In the genomic region with DNA sequence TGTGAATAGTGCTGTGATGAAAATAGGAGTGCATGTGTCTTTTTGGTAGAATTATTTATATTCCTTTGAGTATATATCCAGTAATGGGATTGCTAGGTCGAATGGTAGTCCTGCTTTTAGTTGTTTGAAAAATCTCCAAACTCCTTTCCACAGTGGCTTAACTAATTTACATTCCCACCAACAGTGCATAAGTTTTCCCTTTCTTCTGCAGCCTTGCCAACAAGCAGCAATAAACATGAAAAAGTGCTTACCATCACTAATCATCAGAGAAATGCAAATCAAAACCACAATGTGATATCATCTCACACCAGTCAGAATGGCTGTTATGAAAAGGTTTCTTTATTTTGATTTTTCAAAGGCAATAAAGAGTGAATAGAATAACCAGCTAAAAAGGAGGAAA, we compare ENCODE assay signal across 17 cellular contexts.
A peak's percentile ranks its signal among the peaks of the same experiment; 100 is the strongest.
DNase-seq lines count a peak whose midpoint lies in the region; ATAC-seq, FAIRE-seq and TF ChIP-seq lines count a peak whose summit lies in the region.
"Had no signal": no experiment of that assay in that cellular context is flagged by ENCODE, and none has a peak within 500 bp of the region (broad histone marks: within the 10 kb centered on the region; RNA-seq: fewer than 3 reads in every experiment).

No MANE protein-coding gene starts in this region.

- peaks cover 17% of the 10 kb centered on the region for H3K9me3 Mint-ChIP-seq in CD4-positive, alpha-beta T cell

- H3K27ac ChIP-seq in SJCRH30 = 0 out of 2 replicates have a peak overlapping the region, but pooled peaks have one; percentile 15
- H3K27ac ChIP-seq in CD4-positive, alpha-beta T cell (ENCODE audit: low read depth, low read length) = no peak overlapping the region
- H3K27ac ChIP-seq: BLaER1 treated with 17β-estradiol and CSF1 and Interleukin-3, amounts not matched to agents 10 nM and 100 nM had no signal

- no peaks in the 10 kb centered on the region for H3K36me3 Mint-ChIP-seq in CD4-positive, alpha-beta T cell (ENCODE audit: low read depth)
- H3K36me3 Mint-ChIP-seq: CD4-positive, CD25-positive, alpha-beta regulatory T cell had no signal

- H3K4me3 ChIP-seq in SJCRH30 = no peak overlapping the region
- no peak overlapping the region for H3K4me3 ChIP-seq in astrocyte of the spinal cord (ENCODE audit: low read depth, low read length)
- H3K4me3 ChIP-seq: BLaER1 treated with 17β-estradiol and CSF1 and Interleukin-3, amounts not matched to agents 10 nM and 100 nM; GM23338 had no signal

- no peaks in the 10 kb centered on the region for H3K9me3 ChIP-seq in SJCRH30 (replicated peaks)
- peaks cover 9% of the 10 kb centered on the region for H3K9me3 ChIP-seq in CD4-positive, alpha-beta T cell (ENCODE audit: control insufficient read depth, low read length)

- no peaks in the 10 kb centered on the region for H3K4me1 ChIP-seq in SJCRH30
- H3K4me1 ChIP-seq: BLaER1 treated with 17β-estradiol and CSF1 and Interleukin-3, amounts not matched to agents 10 nM and 100 nM had no signal

- H3K4me1 Mint-ChIP-seq in CD4-positive, alpha-beta T cell (ENCODE audit: low read depth) = no peaks in the 10 kb centered on the region
- H3K4me1 Mint-ChIP-seq: CD4-positive, CD25-positive, alpha-beta regulatory T cell; GM23338 had no signal

- FAIRE-seq in frontal cortex (lab: Jason Lieb, UNC) = peak; percentile 34
- FAIRE-seq: GM12891 had no signal

- H3K4me3 Mint-ChIP-seq in CD4-positive, alpha-beta T cell = no peak overlapping the region
- H3K4me3 Mint-ChIP-seq: GM23338 had no signal

- POLR2A ChIA-PET in CD4-positive, alpha-beta T cell (lab: Charles Lee) = no interaction called here

- no peak for ATAC-seq in left lobe of liver
- ATAC-seq in CD4-positive, alpha-beta T cell (ENCODE audit: poor library complexity) = no peak
- ATAC-seq: GM23338 had no signal

- no peaks in the 10 kb centered on the region for H3K27me3 ChIP-seq in SJCRH30
- no peaks in the 10 kb centered on the region for H3K27me3 ChIP-seq in CD4-positive, alpha-beta T cell (ENCODE audit: control insufficient read depth, insufficient read depth, low read length)
- H3K27me3 ChIP-seq: BLaER1 treated with 17β-estradiol and CSF1 and Interleukin-3, amounts not matched to agents 10 nM and 100 nM had no signal

- TF ChIP-seq CTCF in astrocyte of the spinal cord (IDR thresholded peaks at IDR 0.05; ENCODE audit: low read depth, low read length) = no peak
- no peak for TF ChIP-seq CTCF in CD4-positive, alpha-beta T cell (IDR thresholded peaks at IDR 0.05)

- H3K36me3 ChIP-seq in SJCRH30 = no peaks in the 10 kb centered on the region
- H3K36me3 ChIP-seq: BLaER1 treated with 17β-estradiol and CSF1 and Interleukin-3, amounts not matched to agents 10 nM and 100 nM had no signal

- in situ Hi-C loops in astrocyte of the spinal cord (cut with HindIII; ENCODE audit: low sequenced_read_pairs) = no loop called here

- no peak overlapping the region for H3K27ac Mint-ChIP-seq in CD4-positive, alpha-beta T cell
- H3K27ac Mint-ChIP-seq: CD4-positive, CD25-positive, alpha-beta regulatory T cell; GM23338 had no signal

- CTCF ChIA-PET in CD4-positive, alpha-beta T cell (lab: Charles Lee) = no interaction called here

- peak; percentile 50 for DNase-seq in EH (ENCODE audit: low read depth)
- DNase-seq in SJCRH30 = peak in 1 of 2 experiments; percentile 16
- DNase-seq in astrocyte of the spinal cord (ENCODE audit: low read depth, low spot score) = peak; percentile 35
- DNase-seq in frontal cortex (ENCODE audit: low spot score in 2 of 2) = no peak
- DNase-seq in left lobe of liver (ENCODE audit: low spot score) = no peak
- DNase-seq in CD4-positive, alpha-beta T cell = no peak
- DNase-seq in kidney glomerular epithelial cell (lab: John Stamatoyannopoulos, UW) = no peak
- DNase-seq: 8988T; Calu3; CD4-positive, CD25-positive, alpha-beta regulatory T cell; DMS79; EL; H7; IMR-90 had no signal

- intact Hi-C loops in CD4-positive, alpha-beta T cell (cut with DNase I, micrococcal nuclease) = no loop called here

- no peaks in the 10 kb centered on the region for H3K27me3 Mint-ChIP-seq in CD4-positive, alpha-beta T cell
- H3K27me3 Mint-ChIP-seq: CD4-positive, CD25-positive, alpha-beta regulatory T cell had no signal

Comparison
In these comparisons a context has a peak if more than half of its experiments do, and no peak if none do; other contexts are left out.
1. DNase-seq: peak in EH (single experiment) and astrocyte of the spinal cord (single experiment); none in frontal cortex (0 of 2), left lobe of liver (single experiment), CD4-positive, alpha-beta T cell (0 of 10) and kidney glomerular epithelial cell (single experiment).